In the genomic region with DNA sequence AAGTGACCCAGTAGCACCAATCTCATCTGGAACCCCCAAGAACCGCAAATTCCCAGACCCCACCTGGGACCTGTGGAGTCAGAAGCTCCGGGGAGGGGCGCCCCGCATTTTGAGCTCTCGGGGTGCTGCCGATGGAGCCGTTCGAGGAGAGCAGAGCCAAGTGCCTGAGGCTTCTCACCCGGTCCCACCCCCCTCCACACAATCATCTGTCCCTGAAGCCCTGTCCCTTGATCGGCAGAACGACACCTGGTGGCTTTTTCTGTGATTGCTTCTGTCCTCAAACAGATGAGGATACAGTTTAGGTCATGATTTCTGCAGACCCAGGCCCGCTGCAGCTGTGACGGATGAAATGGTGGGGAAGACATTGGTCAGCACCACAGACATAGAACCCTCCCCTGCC, we compare ENCODE assay signal across 8 cellular contexts.
DNase-seq lines count a peak whose midpoint lies in the region; ATAC-seq and TF ChIP-seq lines count a peak whose summit lies in the region.

No MANE protein-coding gene starts in this region.

- H3K27me3 Mint-ChIP-seq in activated T-cell treated with anti-CD3 and anti-CD28 coated beads, Interleukin-2, amount 50 U/mL, for 24 hours = peaks cover 22% of the 10 kb centered on the region
- peaks cover 18% of the 10 kb centered on the region for H3K27me3 Mint-ChIP-seq in glutamatergic neuron (ENCODE audit: unreplicated experiment)

- H3K27ac Mint-ChIP-seq in activated T-cell treated with anti-CD3 and anti-CD28 coated beads, Interleukin-2, amount 50 U/mL, for 24 hours = no peak overlapping the region
- H3K27ac Mint-ChIP-seq in glutamatergic neuron (ENCODE audit: unreplicated experiment) = no peak overlapping the region

- H3K9me3 Mint-ChIP-seq in activated T-cell treated with anti-CD3 and anti-CD28 coated beads, Interleukin-2, amount 50 U/mL, for 24 hours = no peaks in the 10 kb centered on the region
- H3K9me3 Mint-ChIP-seq in glutamatergic neuron (ENCODE audit: unreplicated experiment) = peaks cover 10% of the 10 kb centered on the region

- DNase-seq in NCI-H2107 treated with DMSO at 0.1 percent for 48 hours (lab: John Stamatoyannopoulos, UW; ENCODE audit: unreplicated experiment) (peak; percentile 13), NCI-H2107 (lab: John Stamatoyannopoulos, UW) (no peak), NCI-H1694 (lab: John Stamatoyannopoulos, UW) (peak; percentile 8), iPS DF 4.7 (ENCODE audit: extremely low read depth, low spot score) (peak; percentile 44), glutamatergic neuron (no peak)
- DNase-seq in activated T-cell treated with anti-CD3 and anti-CD28 coated beads, Interleukin-2, amount 50 U/mL, for 24 hours = peak; percentile 46
- peak; percentile 24 for DNase-seq in stimulated activated naive CD8-positive, alpha-beta T cell treated with anti-CD3 and anti-CD28 coated beads, Interleukin-15, Interleukin-2, amounts not matched to agents 100 U/mL and 50 U/mL, for 24 hours

- H3K4me3 Mint-ChIP-seq in activated T-cell treated with anti-CD3 and anti-CD28 coated beads, Interleukin-2, amount 50 U/mL, for 24 hours = no peak overlapping the region
- no peak overlapping the region for H3K4me3 Mint-ChIP-seq in glutamatergic neuron (ENCODE audit: unreplicated experiment)

- no peak for ATAC-seq in stimulated activated naive CD8-positive, alpha-beta T cell treated with anti-CD3 and anti-CD28 coated beads, Interleukin-15, Interleukin-2, amounts not matched to agents 100 U/mL and 50 U/mL, for 24 hours
- no peak for ATAC-seq in GM21619 (IDR thresholded peaks at IDR 0.05; ENCODE audit: unreplicated experiment)

- no peak for TF ChIP-seq CTCF in glutamatergic neuron (IDR thresholded peaks at IDR 0.05; ENCODE audit: partially characterized antibody, unreplicated experiment)

- H3K36me3 Mint-ChIP-seq in activated T-cell treated with anti-CD3 and anti-CD28 coated beads, Interleukin-2, amount 50 U/mL, for 24 hours (ENCODE audit: low read depth) = no peaks in the 10 kb centered on the region
- peaks cover 17% of the 10 kb centered on the region for H3K36me3 Mint-ChIP-seq in glutamatergic neuron (ENCODE audit: unreplicated experiment)

- H3K4me1 Mint-ChIP-seq in activated T-cell treated with anti-CD3 and anti-CD28 coated beads, Interleukin-2, amount 50 U/mL, for 24 hours (ENCODE audit: low read depth) = peaks cover 6% of the 10 kb centered on the region
- H3K4me1 Mint-ChIP-seq in glutamatergic neuron (ENCODE audit: low read depth, unreplicated experiment) = peaks cover 2% of the 10 kb centered on the region

Comparison
In these comparisons a context has a peak if more than half of its experiments do, and no peak if none do; other contexts are left out.
1. DNase-seq: peak in NCI-H2107 treated with DMSO at 0.1 percent for 48 hours (single experiment), NCI-H1694 (single experiment), activated T-cell treated with anti-CD3 and anti-CD28 coated beads, Interleukin-2, amount 50 U/mL, for 24 hours (single experiment), iPS DF 4.7 (single experiment) and stimulated activated naive CD8-positive, alpha-beta T cell treated with anti-CD3 and anti-CD28 coated beads, Interleukin-15, Interleukin-2, amounts not matched to agents 100 U/mL and 50 U/mL, for 24 hours (single experiment); none in NCI-H2107 (single experiment) and glutamatergic neuron (single experiment).